ENCODE assay signal across 21 cellular contexts in genomic region chr5:160493806-160494317, GRCh38.
A peak's percentile ranks its signal among the peaks of the same experiment; 100 is the strongest.
DNase-seq lines count a peak whose midpoint lies in the region; ATAC-seq, FAIRE-seq and TF ChIP-seq lines count a peak whose summit lies in the region.
"Had no signal": no experiment of that assay in that cellular context is flagged by ENCODE, and none has a peak within 500 bp of the region (broad histone marks: within the 10 kb centered on the region; RNA-seq: fewer than 3 reads in every experiment).

No MANE protein-coding gene starts in this region.

- no peak overlapping the region for H2AK5ac ChIP-seq in H1 (ENCODE audit: low read depth, low read length)

- no peak overlapping the region for H3K18ac ChIP-seq in H1 (ENCODE audit: extremely low read depth, low read length)

- no peak overlapping the region for H3K23ac ChIP-seq in H1 (ENCODE audit: insufficient read length)

- H3K4me2 ChIP-seq in Loucy (ENCODE audit: low read depth, low read length, poor library complexity, severe bottlenecking), result peak overlapping the region; percentile 34
- H3K4me2 ChIP-seq in H1 (ENCODE audit: insufficient read depth in 1 of 2, low read depth in 2 of 2, low read length in 2 of 2), result no peak overlapping the region

- H3K79me1 ChIP-seq in H1 (ENCODE audit: low read depth, low read length), result no peaks in the 10 kb centered on the region

- no peaks in the 10 kb centered on the region for H3K79me2 ChIP-seq in Loucy (ENCODE audit: insufficient read depth, low read length)
- no peaks in the 10 kb centered on the region for H3K79me2 ChIP-seq in H1 (ENCODE audit: control insufficient read depth in 1 of 2, insufficient read depth in 2 of 2, low read length in 2 of 2)

- intact Hi-C loops in head of caudate nucleus (cut with DNase I) (no loop called here), stomach (cut with DNase I; ENCODE audit: low total_unique reads) (no loop called here)

- no peak overlapping the region for H3K56ac ChIP-seq in H1 (replicated peaks; ENCODE audit: insufficient read length, low read depth, low read length)

- H4K91ac ChIP-seq in H1 (replicated peaks; ENCODE audit: insufficient read length, low read length), result no peak overlapping the region

- no peaks in the 10 kb centered on the region for H3K9me3 ChIP-seq in Loucy (ENCODE audit: insufficient read depth, low read depth, low read length)
- no peaks in the 10 kb centered on the region for H3K9me3 ChIP-seq in H1 (ENCODE audit: insufficient read depth in 2 of 2, low read depth in 1 of 2, low read length in 1 of 2)
- H3K9me3 ChIP-seq in stomach, result no peaks in the 10 kb centered on the region
- H3K9me3 ChIP-seq: neutrophil, upper lobe of right lung had no signal

- 76% methylated on average over 2 of the region's 2 CpGs; no CpG with 5 or more reads in 1 of the 2 experiments for WGBS in H1 (ENCODE audit: extremely low coverage in 1 of 2, insufficient coverage in 1 of 2, insufficient read length in 1 of 2, insufficient replicate concordance in 2 of 2, low coverage in 1 of 2, low lambda C conversion rate in 2 of 2, missing lambda C conversion rate in 1 of 2), 2 experiments
- 45 to 61% (median 56%) methylated on average over 2 of the region's 2 CpGs for WGBS in stomach, 5 donors

- no peak overlapping the region for H2BK20ac ChIP-seq in H1 (ENCODE audit: low read length)

- no peak overlapping the region for H4K8ac ChIP-seq in H1 (ENCODE audit: extremely low read depth, insufficient read depth, low read length)

- H2BK120ac ChIP-seq in H1 (replicated peaks; ENCODE audit: low read depth, low read length), result no peak overlapping the region

- H3K27ac ChIP-seq in H1 (ENCODE audit: low read depth, low read length), result no peak overlapping the region
- no peak overlapping the region for H3K27ac ChIP-seq in stomach
- H3K27ac ChIP-seq: foreskin keratinocyte, neutrophil, upper lobe of right lung had no signal

- peak overlapping the region; percentile 17 for H3K9ac ChIP-seq in Loucy (ENCODE audit: low read depth, low read length, poor library complexity, severe bottlenecking)
- no peak overlapping the region for H3K9ac ChIP-seq in H1 (replicated peaks in 1 of 4; ENCODE audit: extremely low read depth in 1 of 4, low read depth in 3 of 4, low read length in 3 of 4)

- POLR2A ChIA-PET in H1 (lab: Charles Lee; ENCODE audit: partially characterized antibody), result no interaction called here

- no peak for FAIRE-seq in H1 (lab: Jason Lieb, UNC)
- FAIRE-seq: H54, kidney had no signal

- H3K4ac ChIP-seq in H1 (replicated peaks; ENCODE audit: insufficient read length, low read depth, low read length), result no peak overlapping the region

- CTCF ChIA-PET in H1 (lab: Charles Lee; ENCODE audit: partially characterized antibody), result interaction anchor here (1.2 to 2.0 kb wide), 2 partner anchors 16 to 55 kb away, joined by 3 to 6 read pairs; no protein-coding TSS in a partner anchor

- TF ChIP-seq CTCF in Loucy (conservative IDR thresholded peaks at IDR 0.05; ENCODE audit: low read length), result no peak
- TF ChIP-seq CTCF in H1 (IDR thresholded peaks at IDR 0.05; ENCODE audit: control extremely low read depth in 1 of 3, insufficient read depth in 1 of 3, low read depth in 1 of 3, low read length in 3 of 3), result no peak
- TF ChIP-seq CTCF in stomach (IDR thresholded peaks at IDR 0.05), result no peak

- no peaks in the 10 kb centered on the region for H3K23me2 ChIP-seq in H1 (ENCODE audit: low read depth, low read length)

- no peaks in the 10 kb centered on the region for H3K9me2 ChIP-seq in Loucy (replicated peaks; ENCODE audit: low read depth, low read length)

- no peaks in the 10 kb centered on the region for H3K36me3 ChIP-seq in Loucy (ENCODE audit: insufficient read depth, low read length)
- H3K36me3 ChIP-seq in H1 (ENCODE audit: control insufficient read depth in 2 of 4, insufficient read depth in 4 of 4, low read length in 3 of 4), result no peaks in the 10 kb centered on the region
- no peaks in the 10 kb centered on the region for H3K36me3 ChIP-seq in stomach
- H3K36me3 ChIP-seq: neutrophil, upper lobe of right lung had no signal

- H4K20me1 ChIP-seq in Loucy (ENCODE audit: insufficient read depth, low read length, poor library complexity, severe bottlenecking) (no peaks in the 10 kb centered on the region), H1 (replicated peaks in 1 of 2; ENCODE audit: control insufficient read depth in 1 of 2, insufficient read depth in 2 of 2, low read length in 2 of 2) (no peaks in the 10 kb centered on the region)

- TF ChIP-seq EP300 in H1 (IDR thresholded peaks at IDR 0.05; ENCODE audit: borderline replicate concordance in 1 of 2, low read depth in 2 of 2, low read length in 2 of 2), result no peak
- TF ChIP-seq EP300 in stomach (IDR thresholded peaks at IDR 0.05), result no peak

- H2BK5ac ChIP-seq in H1 (ENCODE audit: low read depth, low read length), result no peak overlapping the region

- peak; percentile 59 for DNase-seq in GDM1 (lab: John Stamatoyannopoulos, UW)
- DNase-seq in H1 (ENCODE audit: low read depth in 1 of 2, low spot score in 2 of 2), result no peak
- no peak for DNase-seq in head of caudate nucleus
- no peak for DNase-seq in stomach
- DNase-seq: activated CD4-positive, alpha-beta T cell treated with anti-CD3 and anti-CD28 coated beads, Interleukin-2, amount 50 U/mL, for 1 hour; activated naive CD4-positive, alpha-beta T cell treated with Interleukin-2 at 50 U/mL for 16 hours; AML-193; caudate nucleus; erythroblast; foreskin keratinocyte; kidney; NCI-H1417; stimulated activated CD4-positive, alpha-beta T cell treated with anti-CD3 and anti-CD28 coated beads, Interleukin-4, amount 100 ng/mL, for 4 hours; upper lobe of right lung had no signal

- ATAC-seq in GM21360 (IDR thresholded peaks at IDR 0.05; ENCODE audit: unreplicated experiment) (peak; percentile 45), GM18873 (IDR thresholded peaks at IDR 0.05; ENCODE audit: low FRiP score, unreplicated experiment) (no peak)
- ATAC-seq: foreskin keratinocyte, SK-N-SH treated with all-trans-retinoic acid at 6 μM for 48 hours, upper lobe of right lung had no signal

- no peak for TF ChIP-seq POLR2A in H1 (IDR thresholded peaks at IDR 0.05; ENCODE audit: control extremely low read depth in 1 of 2, low read depth in 2 of 2, low read length in 2 of 2)
- TF ChIP-seq POLR2A in stomach (IDR thresholded peaks at IDR 0.05), result no peak

- no peak overlapping the region for H2BK15ac ChIP-seq in H1 (ENCODE audit: low read length)

- H2BK12ac ChIP-seq in H1 (ENCODE audit: low read depth, low read length), result no peak overlapping the region

- H3K4me3 ChIP-seq in Loucy (ENCODE audit: low read length, poor library complexity, severe bottlenecking) (peak overlapping the region; percentile 32), H1 (ENCODE audit: extremely low read depth in 1 of 4, insufficient read depth in 2 of 4, low read depth in 3 of 4, low read length in 4 of 4) (no peak overlapping the region), stomach (no peak overlapping the region)
- H3K4me3 ChIP-seq: lung, upper lobe of right lung had no signal

- no peak overlapping the region for H4K5ac ChIP-seq in H1 (ENCODE audit: insufficient read length, low read depth, low read length)

- H3K4me1 ChIP-seq in Loucy (ENCODE audit: insufficient read depth, low read length, poor library complexity, severe bottlenecking) (peaks cover 25% of the 10 kb centered on the region), H1 (replicated peaks in 1 of 4; ENCODE audit: control insufficient read depth in 3 of 4, insufficient read depth in 4 of 4, low read length in 3 of 4) (no peaks in the 10 kb centered on the region), stomach (no peaks in the 10 kb centered on the region)
- H3K4me1 ChIP-seq: foreskin keratinocyte, upper lobe of right lung had no signal

- TF ChIP-seq RAD21 in H1 (IDR thresholded peaks at IDR 0.05 in 1 of 2, conservative IDR thresholded peaks at IDR 0.05 in 1 of 2; ENCODE audit: low read depth in 2 of 2, low read length in 2 of 2), result no peak

- H3K14ac ChIP-seq in H1 (ENCODE audit: insufficient read length), result no peak overlapping the region

- H2AFZ ChIP-seq in Loucy (ENCODE audit: low read length), result no peak overlapping the region
- H2AFZ ChIP-seq in H1 (ENCODE audit: low read length), result 0 out of 2 replicates have a peak overlapping the region, but pooled peaks have one; percentile 62

- H3K27me3 ChIP-seq in Loucy (ENCODE audit: insufficient read depth, low read length, poor library complexity, severe bottlenecking) (no peaks in the 10 kb centered on the region), H1 (replicated peaks in 1 of 4; ENCODE audit: control insufficient read depth in 3 of 4, extremely low read depth in 1 of 4, insufficient read depth in 3 of 4, low read length in 3 of 4) (no peaks in the 10 kb centered on the region), stomach (peaks cover 0 to 13% (median 0%) of the 10 kb centered on the region in 3 donors)
- H3K27me3 ChIP-seq: foreskin keratinocyte, upper lobe of right lung had no signal

- H3F3A ChIP-seq in Loucy (ENCODE audit: low read depth), result no peaks in the 10 kb centered on the region

TF ChIP-seq in H1, 55 proteins besides CTCF, POLR2A, EP300 and RAD21:
- TF ChIP-seq KDM1A (IDR thresholded peaks at IDR 0.05; ENCODE audit: borderline replicate concordance, low read length) (no peak), SAP30 (IDR thresholded peaks at IDR 0.05; ENCODE audit: insufficient read depth, insufficient replicate concordance, low read length) (no peak), POU5F1 (IDR thresholded peaks at IDR 0.05; ENCODE audit: low read depth, low read length) (no peak), JUND (IDR thresholded peaks at IDR 0.05; ENCODE audit: low read length) (no peak), USF2 (IDR thresholded peaks at IDR 0.05; ENCODE audit: low read length) (no peak), BACH1 (IDR thresholded peaks at IDR 0.05; ENCODE audit: low read length) (no peak), CHD1 (IDR thresholded peaks at IDR 0.05; ENCODE audit: low read depth, low read length) (no peak), JUN (IDR thresholded peaks at IDR 0.05; ENCODE audit: low read depth, low read length) (no peak), CHD2 (IDR thresholded peaks at IDR 0.05; ENCODE audit: low read length) (no peak), RBBP5 (IDR thresholded peaks at IDR 0.05; ENCODE audit: borderline replicate concordance, low read depth, low read length) (no peak), PHF8 (conservative IDR thresholded peaks at IDR 0.05; ENCODE audit: low read depth, low read length) (no peak)
